Comparison of ENCODE assay signal across 1 cellular context in the genomic region with DNA sequence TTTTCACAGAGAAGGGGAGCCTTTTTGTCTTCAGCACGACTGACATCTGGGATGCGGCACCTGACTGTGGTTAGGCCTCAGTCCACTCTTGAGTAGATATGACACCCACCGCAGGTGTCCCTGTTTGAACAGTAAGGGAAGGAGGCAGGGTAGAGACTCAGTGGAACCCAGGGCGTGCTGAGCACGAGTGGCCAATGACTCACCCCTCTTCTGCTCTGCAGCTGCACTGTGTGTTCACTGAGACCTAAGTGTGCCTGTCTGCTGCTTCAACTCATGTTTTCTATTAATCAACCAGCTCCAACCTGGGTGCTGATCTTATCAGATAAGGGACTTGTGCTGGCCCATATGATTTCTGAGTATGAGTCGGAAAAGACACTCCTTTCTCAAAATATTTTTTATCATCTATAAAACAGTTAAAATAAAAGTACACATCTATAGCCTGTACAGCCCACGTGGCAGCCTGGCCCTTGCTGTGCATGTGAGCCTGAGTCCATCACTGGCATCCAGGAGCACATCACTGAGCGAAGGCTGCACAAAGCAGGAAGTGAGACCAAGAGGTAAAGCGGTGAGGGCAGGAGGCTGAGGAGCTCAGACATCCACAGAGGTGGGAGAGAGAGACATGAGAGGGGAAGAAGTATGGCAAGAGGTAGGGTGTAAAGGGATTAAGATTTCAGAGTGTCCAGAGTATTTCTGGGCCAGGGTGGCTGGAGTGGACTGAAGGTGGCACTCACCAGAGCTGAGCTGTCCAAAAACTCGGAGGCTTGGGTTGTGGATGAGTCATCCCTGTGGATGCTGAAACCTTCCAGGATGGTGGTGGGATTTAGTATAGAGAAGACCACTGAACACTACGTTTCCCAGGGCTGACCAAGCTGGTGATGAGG.
TF ChIP-seq lines count a peak whose summit lies in the region.

No MANE protein-coding gene starts in this region.

TF ChIP-seq in IMR-90, 13 proteins besides CTCF, POLR2A, EP300 and RAD21 (continued from another document):
- TF ChIP-seq, protein P1, sequence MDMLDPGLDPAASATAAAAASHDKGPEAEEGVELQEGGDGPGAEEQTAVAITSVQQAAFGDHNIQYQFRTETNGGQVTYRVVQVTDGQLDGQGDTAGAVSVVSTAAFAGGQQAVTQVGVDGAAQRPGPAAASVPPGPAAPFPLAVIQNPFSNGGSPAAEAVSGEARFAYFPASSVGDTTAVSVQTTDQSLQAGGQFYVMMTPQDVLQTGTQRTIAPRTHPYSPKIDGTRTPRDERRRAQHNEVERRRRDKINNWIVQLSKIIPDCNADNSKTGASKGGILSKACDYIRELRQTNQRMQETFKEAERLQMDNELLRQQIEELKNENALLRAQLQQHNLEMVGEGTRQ (IDR thresholded peaks at IDR 0.05; ENCODE audit: low read depth, low read length): no peak
- TF ChIP-seq MAZ (IDR thresholded peaks at IDR 0.05; ENCODE audit: borderline replicate concordance, low read depth, low read length) (no peak), RCOR1 (IDR thresholded peaks at IDR 0.05; ENCODE audit: insufficient replicate concordance, low read length) (no peak)
